Comparison of ENCODE assay signal across 12 cellular contexts in genomic region chr16:56298948-56299602, GRCh38.
DNase-seq lines count a peak whose midpoint lies in the region; ATAC-seq, FAIRE-seq and TF ChIP-seq lines count a peak whose summit lies in the region.
"Had no signal": no experiment of that assay in that cellular context is flagged by ENCODE, and none has a peak within 500 bp of the region (broad histone marks: within the 10 kb centered on the region; RNA-seq: fewer than 3 reads in every experiment).

No MANE protein-coding gene starts in this region.

- intact Hi-C loops in K562 (cut with micrococcal nuclease): no loop called here
- intact Hi-C loops in kidney (cut with DNase I): no loop called here
- intact Hi-C loops in sciatic nerve (cut with DNase I): no loop called here
- intact Hi-C loops in ascending aorta (cut with DNase I): no loop called here
- intact Hi-C loops in activated CD4-positive, alpha-beta T cell treated with anti-CD3 and anti-CD28 coated beads, Interleukin-2, amount 10 ng/mL, durations not matched to agents 24 days and 14 days (cut with micrococcal nuclease): no loop called here

- CTCF ChIA-PET in K562 (lab: Yijun Ruan, JAX; ENCODE audit: low intra/inter-chr PET ratio): no interaction called here
- CTCF ChIA-PET in activated CD8-positive, alpha-beta memory T cell treated with anti-CD3 and anti-CD28 coated beads, Interleukin-2, amount 10 ng/mL, durations not matched to agents 7 days and 5 days (lab: Charles Lee): interaction anchor here (0.7 kb wide), 1 partner anchor 123 kb away, joined by 3 read pairs; no protein-coding TSS in a partner anchor

- 0% methylated on average over 6 of the region's 7 CpGs for WGBS in K562 (ENCODE audit: insufficient coverage, low coverage, missing lambda C conversion rate)

- H3K27me3 ChIP-seq in DND-41 (ENCODE audit: insufficient read depth, low read length, poor library complexity): no peaks in the 10 kb centered on the region
- peaks cover 31 to 62% of the 10 kb centered on the region in 2 experiments; a peak in 4 of 5 replicates for H3K27me3 ChIP-seq in K562 (ENCODE audit: control insufficient read depth in 2 of 2, insufficient read depth in 2 of 2, low read length in 2 of 2)
- no peaks in the 10 kb centered on the region for H3K27me3 ChIP-seq in ascending aorta
- no peaks in the 10 kb centered on the region for H3K27me3 ChIP-seq in SJCRH30

- TF ChIP-seq CTCF in DND-41 (IDR thresholded peaks at IDR 0.05; ENCODE audit: borderline replicate concordance, extremely low read depth, low read length, poor library complexity, severe bottlenecking) (no peak), K562 (IDR thresholded peaks at IDR 0.05 in 2 of 3, conservative IDR thresholded peaks at IDR 0.05 in 1 of 3; ENCODE audit: insufficient read depth in 2 of 3, low read depth in 1 of 3, low read length in 3 of 3) (no peak), kidney (IDR thresholded peaks at IDR 0.05; ENCODE audit: borderline replicate concordance, extremely low read depth, insufficient read depth) (no peak), ascending aorta (IDR thresholded peaks at IDR 0.05) (no peak)

- peaks cover 12% of the 10 kb centered on the region; the same call in 1 of the 2 replicates for H3K36me3 ChIP-seq in DND-41 (ENCODE audit: insufficient read depth, low read length)
- H3K36me3 ChIP-seq in K562 (ENCODE audit: control insufficient read depth, insufficient read depth, low read length): no peaks in the 10 kb centered on the region
- H3K36me3 ChIP-seq in kidney (ENCODE audit: control insufficient read depth in 1 of 2, insufficient read depth in 2 of 2, low read length in 2 of 2): no peaks in the 10 kb centered on the region
- H3K36me3 ChIP-seq in ascending aorta: no peaks in the 10 kb centered on the region
- no peaks in the 10 kb centered on the region for H3K36me3 ChIP-seq in SJCRH30

- DNase-seq in DND-41 (no peak), K562 (ENCODE audit: extremely low read depth in 1 of 4, low spot score in 3 of 4) (no peak), kidney (peak; percentile 43), sciatic nerve (ENCODE audit: low spot score) (peak; percentile 67), ascending aorta (ENCODE audit: low spot score in 2 of 2) (no peak), SJCRH30 (no peak)
- no peak for DNase-seq in activated CD8-positive, alpha-beta memory T cell treated with anti-CD3 and anti-CD28 coated beads, Interleukin-2, amount 10 ng/mL, durations not matched to agents 7 days and 5 days
- DNase-seq in activated CD4-positive, alpha-beta T cell treated with anti-CD3 and anti-CD28 coated beads, Interleukin-2, amount 10 ng/mL, durations not matched to agents 24 days and 14 days: no peak
- DNase-seq: activated T-cell treated with anti-CD3 and anti-CD28 coated beads for 4 hours, mesenchymal stem cell, NCI-H1048, OCI-M1 had no signal

- ATAC-seq in DND-41 (ENCODE audit: insufficient read depth, low read depth): peak; percentile 35; the same call in 2 of the 3 replicates
- no peak for ATAC-seq in K562
- ATAC-seq in sciatic nerve: peak; percentile 80
- ATAC-seq in activated CD8-positive, alpha-beta memory T cell treated with anti-CD3 and anti-CD28 coated beads, Interleukin-2, amount 10 ng/mL, durations not matched to agents 7 days and 5 days: no peak

- H3K4me3 Mint-ChIP-seq in activated CD8-positive, alpha-beta memory T cell treated with anti-CD3 and anti-CD28 coated beads, Interleukin-2, amount 10 ng/mL, durations not matched to agents 7 days and 5 days: no peak overlapping the region
- no peak overlapping the region for H3K4me3 Mint-ChIP-seq in activated CD4-positive, alpha-beta T cell treated with anti-CD3 and anti-CD28 coated beads, Interleukin-2, amount 10 ng/mL, durations not matched to agents 24 days and 14 days

- FAIRE-seq in K562 (lab: Jason Lieb, UNC) (no peak), kidney (lab: Jason Lieb, UNC) (no peak)

- POLR2A ChIA-PET in K562 (lab: Yijun Ruan, JAX): interaction anchor here (0.9 kb wide), 1 partner anchor 16 kb away, joined by 3 read pairs; no protein-coding TSS in a partner anchor

- H3K4me1 ChIP-seq in DND-41 (ENCODE audit: insufficient read depth, low read length): peaks cover 5% of the 10 kb centered on the region; the same call in 1 of the 2 replicates
- no peaks in the 10 kb centered on the region for H3K4me1 ChIP-seq in K562 (replicated peaks in 1 of 2; ENCODE audit: control insufficient read depth in 2 of 2, insufficient read depth in 2 of 2, low read length in 2 of 2)
- peaks cover 0 to 2% of the 10 kb centered on the region in 2 donors for H3K4me1 ChIP-seq in kidney (ENCODE audit: control insufficient read depth in 1 of 2, insufficient read depth in 1 of 2, low read depth in 1 of 2, low read length in 2 of 2)
- H3K4me1 ChIP-seq in ascending aorta: peaks cover 0 to 11% of the 10 kb centered on the region in 2 donors
- no peaks in the 10 kb centered on the region; the same call in 1 of the 2 replicates for H3K4me1 ChIP-seq in SJCRH30

- no peaks in the 10 kb centered on the region for H3K4me1 Mint-ChIP-seq in activated CD8-positive, alpha-beta memory T cell treated with anti-CD3 and anti-CD28 coated beads, Interleukin-2, amount 10 ng/mL, durations not matched to agents 7 days and 5 days
- peaks cover 2% of the 10 kb centered on the region for H3K4me1 Mint-ChIP-seq in activated CD4-positive, alpha-beta T cell treated with anti-CD3 and anti-CD28 coated beads, Interleukin-2, amount 10 ng/mL, durations not matched to agents 24 days and 14 days

- H2AFZ ChIP-seq in DND-41 (ENCODE audit: low read depth, low read length): no peak overlapping the region
- no peak overlapping the region for H2AFZ ChIP-seq in K562 (ENCODE audit: low read depth, low read length)

- in situ Hi-C loops in K562 (cut with MboI): no loop called here

- no peak for TF ChIP-seq POLR2A in K562 (conservative IDR thresholded peaks at IDR 0.05)

- no peaks in the 10 kb centered on the region for H3K9me1 ChIP-seq in K562 (ENCODE audit: control insufficient read depth, insufficient read depth, low read length)

- BruUV-seq in K562 (replicated peaks; lab: Mats Ljungman, UMichigan): no TSS peak

- H3K4me3 ChIP-seq in DND-41 (ENCODE audit: low read depth in 1 of 2, low read length in 2 of 2) (no peak overlapping the region), K562 (no peak overlapping the region), kidney (ENCODE audit: low read length in 2 of 2) (no peak overlapping the region), ascending aorta (no peak overlapping the region), SJCRH30 (no peak overlapping the region)

- no peak overlapping the region for H3K4me2 ChIP-seq in DND-41 (ENCODE audit: insufficient read depth, low read length)
- no peak overlapping the region for H3K4me2 ChIP-seq in K562 (ENCODE audit: insufficient read depth, low read length)

- no peaks in the 10 kb centered on the region for H3K36me3 Mint-ChIP-seq in activated CD8-positive, alpha-beta memory T cell treated with anti-CD3 and anti-CD28 coated beads, Interleukin-2, amount 10 ng/mL, durations not matched to agents 7 days and 5 days
- no peaks in the 10 kb centered on the region for H3K36me3 Mint-ChIP-seq in activated CD4-positive, alpha-beta T cell treated with anti-CD3 and anti-CD28 coated beads, Interleukin-2, amount 10 ng/mL, durations not matched to agents 24 days and 14 days (ENCODE audit: low read depth)

- H3K79me2 ChIP-seq in DND-41 (ENCODE audit: insufficient read depth, low read length) (no peaks in the 10 kb centered on the region), K562 (ENCODE audit: control insufficient read depth, insufficient read depth, low read length) (no peaks in the 10 kb centered on the region)

- no peaks in the 10 kb centered on the region for H3K9me3 Mint-ChIP-seq in activated CD8-positive, alpha-beta memory T cell treated with anti-CD3 and anti-CD28 coated beads, Interleukin-2, amount 10 ng/mL, durations not matched to agents 7 days and 5 days (ENCODE audit: low read depth)
- H3K9me3 Mint-ChIP-seq in activated CD4-positive, alpha-beta T cell treated with anti-CD3 and anti-CD28 coated beads, Interleukin-2, amount 10 ng/mL, durations not matched to agents 24 days and 14 days: no peaks in the 10 kb centered on the region

- H4K20me1 ChIP-seq in DND-41 (ENCODE audit: insufficient read depth, low read length): peaks cover 16% of the 10 kb centered on the region
- peaks cover 7% of the 10 kb centered on the region; the same call in 1 of the 2 replicates for H4K20me1 ChIP-seq in K562 (replicated peaks; ENCODE audit: control insufficient read depth, insufficient read depth, low read length)

- TF ChIP-seq EP300 in K562 (IDR thresholded peaks at IDR 0.05; ENCODE audit: low read length): no peak

- no peaks in the 10 kb centered on the region for H3K9me3 ChIP-seq in DND-41 (ENCODE audit: insufficient read depth, low read length, severe bottlenecking)
- H3K9me3 ChIP-seq in K562 (replicated peaks; ENCODE audit: control insufficient read depth, insufficient read depth, low read depth, low read length): no peaks in the 10 kb centered on the region
- H3K9me3 ChIP-seq in kidney (ENCODE audit: control insufficient read depth in 1 of 2, low read length in 2 of 2): no peaks in the 10 kb centered on the region
- no peaks in the 10 kb centered on the region for H3K9me3 ChIP-seq in ascending aorta
- H3K9me3 ChIP-seq in SJCRH30 (replicated peaks): no peaks in the 10 kb centered on the region

- no peak overlapping the region for H3K27ac ChIP-seq in DND-41 (ENCODE audit: low read length)
- H3K27ac ChIP-seq in K562 (ENCODE audit: extremely low read depth, low read depth, low read length): no peak overlapping the region
- no peak overlapping the region for H3K27ac ChIP-seq in kidney (ENCODE audit: low read depth in 2 of 2, low read length in 2 of 2)
- no peak overlapping the region for H3K27ac ChIP-seq in ascending aorta
- no peak overlapping the region for H3K27ac ChIP-seq in SJCRH30

- TF ChIP-seq RAD21 in K562 (CRISPR knock-in tag; conservative IDR thresholded peaks at IDR 0.05 in 1 of 2, IDR thresholded peaks at IDR 0.05 in 1 of 2): no peak

- H3K27ac Mint-ChIP-seq in activated CD8-positive, alpha-beta memory T cell treated with anti-CD3 and anti-CD28 coated beads, Interleukin-2, amount 10 ng/mL, durations not matched to agents 7 days and 5 days: no peak overlapping the region
- H3K27ac Mint-ChIP-seq in activated CD4-positive, alpha-beta T cell treated with anti-CD3 and anti-CD28 coated beads, Interleukin-2, amount 10 ng/mL, durations not matched to agents 24 days and 14 days: no peak overlapping the region

- H3K9ac ChIP-seq in DND-41 (ENCODE audit: low read depth, low read length) (no peak overlapping the region), K562 (ENCODE audit: insufficient read depth in 1 of 2, low read depth in 2 of 2, low read length in 2 of 2) (no peak overlapping the region), kidney (ENCODE audit: low read length in 2 of 2) (no peak overlapping the region)

- H3K27me3 Mint-ChIP-seq in activated CD8-positive, alpha-beta memory T cell treated with anti-CD3 and anti-CD28 coated beads, Interleukin-2, amount 10 ng/mL, durations not matched to agents 7 days and 5 days: no peaks in the 10 kb centered on the region
- H3K27me3 Mint-ChIP-seq in activated CD4-positive, alpha-beta T cell treated with anti-CD3 and anti-CD28 coated beads, Interleukin-2, amount 10 ng/mL, durations not matched to agents 24 days and 14 days: peaks cover 7% of the 10 kb centered on the region

TF ChIP-seq in K562, 482 proteins besides CTCF, POLR2A, EP300 and RAD21 (continues in another document):
- TF ChIP-seq ETV1 (tag; conservative IDR thresholded peaks at IDR 0.05; ENCODE audit: low read depth): no peak
- peak; percentile 23 for TF ChIP-seq ZFP36 (IDR thresholded peaks at IDR 0.05; ENCODE audit: low read depth, low read length, partially characterized antibody)

Comparison
In these comparisons a context has a peak if more than half of its experiments do, and no peak if none do; other contexts are left out.
1. ATAC-seq: peak in DND-41 (single experiment) and sciatic nerve (single experiment); none in K562 (single experiment) and activated CD8-positive, alpha-beta memory T cell treated with anti-CD3 and anti-CD28 coated beads, Interleukin-2, amount 10 ng/mL, durations not matched to agents 7 days and 5 days (single experiment).
2. DNase-seq: peak in kidney (single experiment) and sciatic nerve (single experiment); none in DND-41 (single experiment), K562 (0 of 4), ascending aorta (0 of 2), SJCRH30 (0 of 2), activated CD8-positive, alpha-beta memory T cell treated with anti-CD3 and anti-CD28 coated beads, Interleukin-2, amount 10 ng/mL, durations not matched to agents 7 days and 5 days (single experiment) and activated CD4-positive, alpha-beta T cell treated with anti-CD3 and anti-CD28 coated beads, Interleukin-2, amount 10 ng/mL, durations not matched to agents 24 days and 14 days (single experiment).